ENCODE assay signal across 8 cellular contexts in genomic region chr22:38461414-38462081, GRCh38. TPM values are rescaled to one million over a fixed set of nuclear protein-coding genes. Genes with fewer than 3 reads are reported as not detected.
A peak's percentile ranks its signal among the peaks of the same experiment; 100 is the strongest.
DNase-seq lines count a peak whose midpoint lies in the region; ATAC-seq, FAIRE-seq and TF ChIP-seq lines count a peak whose summit lies in the region.

No MANE protein-coding gene starts in this region.

- H3K4me3 ChIP-seq in kidney (ENCODE audit: low read length in 2 of 2), result peak overlapping the region in 1 of 2 donors; percentile 19

- H3K4me1 Mint-ChIP-seq in WTC11, result peaks cover 28% of the 10 kb centered on the region

- H3K27ac ChIP-seq in kidney (ENCODE audit: low read depth in 2 of 2, low read length in 2 of 2), result no peak overlapping the region

- TF ChIP-seq CTCF in GM20000 (IDR thresholded peaks at IDR 0.05; ENCODE audit: extremely low read depth, missing control alignments) (no peak), WTC11 (IDR thresholded peaks at IDR 0.05) (no peak), kidney (IDR thresholded peaks at IDR 0.05; ENCODE audit: borderline replicate concordance, extremely low read depth, insufficient read depth) (no peak)

- H3K36me3 Mint-ChIP-seq in WTC11, result no peaks in the 10 kb centered on the region

- ATAC-seq in WTC11 (peak; percentile 84), HG02571 (IDR thresholded peaks at IDR 0.05; ENCODE audit: unreplicated experiment) (no peak), GM19324 (IDR thresholded peaks at IDR 0.05; ENCODE audit: low FRiP score, unreplicated experiment) (no peak)

- H3K4me3 Mint-ChIP-seq in WTC11, result peak overlapping the region; percentile 49

- no peaks in the 10 kb centered on the region for H3K4me1 ChIP-seq in kidney (ENCODE audit: control insufficient read depth in 1 of 2, insufficient read depth in 1 of 2, low read depth in 1 of 2, low read length in 2 of 2)

- no peaks in the 10 kb centered on the region for H3K36me3 ChIP-seq in kidney (ENCODE audit: control insufficient read depth in 1 of 2, insufficient read depth in 2 of 2, low read length in 2 of 2)

- POLR2A ChIA-PET in WTC11 (lab: Charles Lee), result no interaction called here

- peak overlapping the region in 1 of 2 donors; percentile 26 for H3K9ac ChIP-seq in kidney (ENCODE audit: low read length in 2 of 2)

- CTCF ChIA-PET in WTC11 (lab: Charles Lee), result interaction anchor here (0.7 to 3.2 kb wide), 3 partner anchors 27 to 387 kb away, joined by 3 to 15 read pairs (median 3); no protein-coding TSS in a partner anchor

- DNase-seq in GM20000 (ENCODE audit: low spot score) (peak; percentile 76), NCI-H2171 (lab: John Stamatoyannopoulos, UW) (peak; percentile 93), WTC11 (ENCODE audit: low spot score) (peak; percentile 94), cerebellum (ENCODE audit: low spot score) (peak; percentile 81), kidney (peak; percentile 93)
- peak; percentile 80 for DNase-seq in stimulated activated CD4-positive, alpha-beta T cell treated with anti-CD3 and anti-CD28 coated beads, Interleukin-15, amount 100 ng/mL, for 24 hours

- H3K27me3 Mint-ChIP-seq in WTC11 (ENCODE audit: low read depth), result peaks cover 90% of the 10 kb centered on the region

- peak overlapping the region; percentile 27; the same call in 1 of the 2 replicates for H3K27ac Mint-ChIP-seq in WTC11

- no peaks in the 10 kb centered on the region for H3K9me3 Mint-ChIP-seq in WTC11

- H3K9me3 ChIP-seq in kidney (ENCODE audit: control insufficient read depth in 1 of 2, low read length in 2 of 2), result no peaks in the 10 kb centered on the region

- intact Hi-C loops in kidney (cut with DNase I), result no loop called here

- FAIRE-seq in kidney (lab: Jason Lieb, UNC), result no peak

TF ChIP-seq in WTC11, 78 proteins besides CTCF, POLR2A, EP300 and RAD21 (continues in another document):
- TF ChIP-seq NFATC4 (CRISPR knock-in tag; IDR thresholded peaks at IDR 0.05) (no peak), FOXP1 (CRISPR knock-in tag; IDR thresholded peaks at IDR 0.05; ENCODE audit: borderline replicate concordance) (peak; percentile 68), NFE2L1 (CRISPR knock-in tag; IDR thresholded peaks at IDR 0.05) (no peak), SMAD3 (CRISPR knock-in tag; IDR thresholded peaks at IDR 0.05; ENCODE audit: borderline replicate concordance) (no peak), MXD4 (CRISPR knock-in tag; IDR thresholded peaks at IDR 0.05; ENCODE audit: borderline replicate concordance) (no peak), EMX1 (CRISPR knock-in tag; IDR thresholded peaks at IDR 0.05) (no peak), IRF2 (CRISPR knock-in tag; IDR thresholded peaks at IDR 0.05; ENCODE audit: borderline replicate concordance, low read depth) (no peak), ZBTB21 (CRISPR knock-in tag; IDR thresholded peaks at IDR 0.05; ENCODE audit: borderline replicate concordance) (no peak), ESRRA (CRISPR knock-in tag; IDR thresholded peaks at IDR 0.05; ENCODE audit: borderline replicate concordance) (no peak), ELF4 (CRISPR knock-in tag; IDR thresholded peaks at IDR 0.05; ENCODE audit: low read depth) (no peak), AR (CRISPR knock-in tag; IDR thresholded peaks at IDR 0.05) (no peak), ZNF416 (CRISPR knock-in tag; IDR thresholded peaks at IDR 0.05) (no peak), SP1 (CRISPR knock-in tag; conservative IDR thresholded peaks at IDR 0.05) (peak; percentile 74), HMGA2 (CRISPR knock-in tag; IDR thresholded peaks at IDR 0.05) (no peak), TCF7 (CRISPR knock-in tag; IDR thresholded peaks at IDR 0.05; ENCODE audit: low read depth) (no peak), ZNF423 (CRISPR knock-in tag; IDR thresholded peaks at IDR 0.05) (no peak), E2F1 (CRISPR knock-in tag; IDR thresholded peaks at IDR 0.05) (no peak)
- TF ChIP-seq, protein P1, sequence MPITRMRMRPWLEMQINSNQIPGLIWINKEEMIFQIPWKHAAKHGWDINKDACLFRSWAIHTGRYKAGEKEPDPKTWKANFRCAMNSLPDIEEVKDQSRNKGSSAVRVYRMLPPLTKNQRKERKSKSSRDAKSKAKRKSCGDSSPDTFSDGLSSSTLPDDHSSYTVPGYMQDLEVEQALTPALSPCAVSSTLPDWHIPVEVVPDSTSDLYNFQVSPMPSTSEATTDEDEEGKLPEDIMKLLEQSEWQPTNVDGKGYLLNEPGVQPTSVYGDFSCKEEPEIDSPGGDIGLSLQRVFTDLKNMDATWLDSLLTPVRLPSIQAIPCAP (CRISPR knock-in tag; IDR thresholded peaks at IDR 0.05), result no peak
- TF ChIP-seq, protein P2, sequence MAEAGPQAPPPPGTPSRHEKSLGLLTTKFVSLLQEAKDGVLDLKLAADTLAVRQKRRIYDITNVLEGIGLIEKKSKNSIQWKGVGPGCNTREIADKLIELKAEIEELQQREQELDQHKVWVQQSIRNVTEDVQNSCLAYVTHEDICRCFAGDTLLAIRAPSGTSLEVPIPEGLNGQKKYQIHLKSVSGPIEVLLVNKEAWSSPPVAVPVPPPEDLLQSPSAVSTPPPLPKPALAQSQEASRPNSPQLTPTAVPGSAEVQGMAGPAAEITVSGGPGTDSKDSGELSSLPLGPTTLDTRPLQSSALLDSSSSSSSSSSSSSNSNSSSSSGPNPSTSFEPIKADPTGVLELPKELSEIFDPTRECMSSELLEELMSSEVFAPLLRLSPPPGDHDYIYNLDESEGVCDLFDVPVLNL (CRISPR knock-in tag; IDR thresholded peaks at IDR 0.05; ENCODE audit: borderline replicate concordance, low read depth), result no peak
- TF ChIP-seq, protein P3, sequence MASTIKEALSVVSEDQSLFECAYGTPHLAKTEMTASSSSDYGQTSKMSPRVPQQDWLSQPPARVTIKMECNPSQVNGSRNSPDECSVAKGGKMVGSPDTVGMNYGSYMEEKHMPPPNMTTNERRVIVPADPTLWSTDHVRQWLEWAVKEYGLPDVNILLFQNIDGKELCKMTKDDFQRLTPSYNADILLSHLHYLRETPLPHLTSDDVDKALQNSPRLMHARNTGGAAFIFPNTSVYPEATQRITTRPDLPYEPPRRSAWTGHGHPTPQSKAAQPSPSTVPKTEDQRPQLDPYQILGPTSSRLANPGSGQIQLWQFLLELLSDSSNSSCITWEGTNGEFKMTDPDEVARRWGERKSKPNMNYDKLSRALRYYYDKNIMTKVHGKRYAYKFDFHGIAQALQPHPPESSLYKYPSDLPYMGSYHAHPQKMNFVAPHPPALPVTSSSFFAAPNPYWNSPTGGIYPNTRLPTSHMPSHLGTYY (CRISPR knock-in tag; IDR thresholded peaks at IDR 0.05), result no peak
- TF ChIP-seq, protein P4, sequence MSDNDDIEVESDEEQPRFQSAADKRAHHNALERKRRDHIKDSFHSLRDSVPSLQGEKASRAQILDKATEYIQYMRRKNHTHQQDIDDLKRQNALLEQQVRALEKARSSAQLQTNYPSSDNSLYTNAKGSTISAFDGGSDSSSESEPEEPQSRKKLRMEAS (CRISPR knock-in tag; IDR thresholded peaks at IDR 0.05), result peak; percentile 33; the same call in 1 of the 2 replicates

RNA-seq across cellular contexts. Expression of gene KDELR3, which starts 6.3 kb away (rescaled TPM):
- total RNA-seq in WTC11 (2021) (5.7 to 10.3 TPM (median 7.7 TPM) in 3 replicates), cerebellum (1.5 TPM), kidney (16.7 TPM)
- polyA plus RNA-seq in kidney (ENCODE audit: insufficient read depth, low read depth, low replicate concordance), result 11.4 TPM

RNA-seq across cellular contexts. Expression of gene KCNJ4, which starts 6.5 kb away (rescaled TPM):
- total RNA-seq in WTC11 (2021) (3.1 to 3.3 TPM (median 3.2 TPM) in 3 replicates), cerebellum (1.00 TPM), kidney (0.13 TPM)
- not detected for polyA plus RNA-seq in kidney (ENCODE audit: insufficient read depth, low read depth, low replicate concordance)

RNA-seq across cellular contexts. Expression of gene DDX17, which starts 44.6 kb away (rescaled TPM):
- 399 to 507 TPM (median 489 TPM) in 3 replicates for total RNA-seq in WTC11 (2021)
- total RNA-seq in cerebellum, result 967 TPM
- total RNA-seq in kidney, result 509 TPM
- polyA plus RNA-seq in kidney (ENCODE audit: insufficient read depth, low read depth, low replicate concordance), result 133 TPM
